ENCODE assay signal across 21 cellular contexts in genomic region chr6:135222623-135223022, GRCh38. TPM values are rescaled to one million over a fixed set of nuclear protein-coding genes. Genes with fewer than 3 reads are reported as not detected.
"Had no signal": no experiment of that assay in that cellular context is flagged by ENCODE, and none has a peak within 500 bp of the region (broad histone marks: within the 10 kb centered on the region; RNA-seq: fewer than 3 reads in every experiment).

No MANE protein-coding gene starts in this region.

- H3K27me3 Mint-ChIP-seq: activated naive CD4-positive, alpha-beta T cell treated with anti-CD3 and anti-CD28 coated beads, Interleukin-2, amount 10 ng/mL, durations not matched to agents 7 days and 5 days; activated naive CD8-positive, alpha-beta T cell treated with anti-CD3 and anti-CD28 coated beads, Interleukin-2, amount 50 U/mL, for 24 hours; naive B cell; stimulated activated naive CD8-positive, alpha-beta T cell treated with anti-CD3 and anti-CD28 coated beads, Interleukin-15, amount 100 ng/mL, for 72 hours had no signal

- H3K9me3 ChIP-seq: mucosa of descending colon, psoas muscle, suprapubic skin, transverse colon, vagina had no signal

- DNase-seq: activated CD4-positive, alpha-beta T cell treated with anti-CD3 and anti-CD28 coated beads, Interleukin-2, amount 50 U/mL, for 48 hours; activated CD4-positive, CD25-positive, alpha-beta regulatory T cell; activated effector memory CD4-positive, alpha-beta T cell treated with Interleukin-2 at 50 U/mL for 16 hours; activated naive CD4-positive, alpha-beta T cell treated with anti-CD3 and anti-CD28 coated beads, Interleukin-2, amount 10 ng/mL, durations not matched to agents 7 days and 5 days; activated naive CD8-positive, alpha-beta T cell treated with anti-CD3 and anti-CD28 coated beads, Interleukin-2, amount 50 U/mL, for 24 hours; aorta; brain microvascular endothelial cell; central memory CD4-positive, alpha-beta T cell; dorsolateral prefrontal cortex; foreskin fibroblast; mucosa of descending colon; naive B cell; psoas muscle; right cardiac atrium; stimulated activated CD4-positive, alpha-beta T cell treated with anti-CD3 and anti-CD28 coated beads, Interleukin-2, amount 100 ng/mL, for 24 hours; stimulated activated naive CD8-positive, alpha-beta T cell treated with anti-CD3 and anti-CD28 coated beads, Interleukin-15, amount 100 ng/mL, for 72 hours; T-helper 9 cell; transverse colon had no signal

- H3K4me3 Mint-ChIP-seq: activated naive CD4-positive, alpha-beta T cell treated with anti-CD3 and anti-CD28 coated beads, Interleukin-2, amount 10 ng/mL, durations not matched to agents 7 days and 5 days; activated naive CD8-positive, alpha-beta T cell treated with anti-CD3 and anti-CD28 coated beads, Interleukin-2, amount 50 U/mL, for 24 hours; memory B cell had no signal

- H3K36me3 ChIP-seq: brain microvascular endothelial cell, suprapubic skin, transverse colon, vagina had no signal

- H3K4me3 ChIP-seq: dorsolateral prefrontal cortex, mucosa of descending colon, psoas muscle, suprapubic skin, transverse colon, vagina had no signal

- ATAC-seq: activated naive CD8-positive, alpha-beta T cell treated with anti-CD3 and anti-CD28 coated beads, Interleukin-2, amount 50 U/mL, for 24 hours; mucosa of descending colon; psoas muscle; right cardiac atrium; stimulated activated naive CD8-positive, alpha-beta T cell treated with anti-CD3 and anti-CD28 coated beads, Interleukin-15, amount 100 ng/mL, for 72 hours had no signal

- H3K4me1 ChIP-seq: psoas muscle, suprapubic skin, vagina had no signal

- H3K9me3 Mint-ChIP-seq: activated naive CD4-positive, alpha-beta T cell treated with anti-CD3 and anti-CD28 coated beads, Interleukin-2, amount 10 ng/mL, durations not matched to agents 7 days and 5 days; activated naive CD8-positive, alpha-beta T cell treated with anti-CD3 and anti-CD28 coated beads, Interleukin-2, amount 50 U/mL, for 24 hours; memory B cell; stimulated activated naive CD8-positive, alpha-beta T cell treated with anti-CD3 and anti-CD28 coated beads, Interleukin-15, amount 100 ng/mL, for 72 hours had no signal

- H3K27ac ChIP-seq: brain microvascular endothelial cell, dorsolateral prefrontal cortex, psoas muscle, suprapubic skin, vagina had no signal

- H3K36me3 Mint-ChIP-seq: memory B cell, naive B cell had no signal

- H3K27me3 ChIP-seq: brain microvascular endothelial cell, suprapubic skin, transverse colon, vagina had no signal

- H3K27ac Mint-ChIP-seq: activated naive CD4-positive, alpha-beta T cell treated with anti-CD3 and anti-CD28 coated beads, Interleukin-2, amount 10 ng/mL, durations not matched to agents 7 days and 5 days; activated naive CD8-positive, alpha-beta T cell treated with anti-CD3 and anti-CD28 coated beads, Interleukin-2, amount 50 U/mL, for 24 hours; memory B cell had no signal

RNA-seq across cellular contexts. Expression of gene MYB, which starts 41.5 kb away (rescaled TPM):
- polyA plus RNA-seq: right cardiac atrium had no signal
